Comparison of ENCODE assay signal across 1 cellular context in the genomic region with DNA sequence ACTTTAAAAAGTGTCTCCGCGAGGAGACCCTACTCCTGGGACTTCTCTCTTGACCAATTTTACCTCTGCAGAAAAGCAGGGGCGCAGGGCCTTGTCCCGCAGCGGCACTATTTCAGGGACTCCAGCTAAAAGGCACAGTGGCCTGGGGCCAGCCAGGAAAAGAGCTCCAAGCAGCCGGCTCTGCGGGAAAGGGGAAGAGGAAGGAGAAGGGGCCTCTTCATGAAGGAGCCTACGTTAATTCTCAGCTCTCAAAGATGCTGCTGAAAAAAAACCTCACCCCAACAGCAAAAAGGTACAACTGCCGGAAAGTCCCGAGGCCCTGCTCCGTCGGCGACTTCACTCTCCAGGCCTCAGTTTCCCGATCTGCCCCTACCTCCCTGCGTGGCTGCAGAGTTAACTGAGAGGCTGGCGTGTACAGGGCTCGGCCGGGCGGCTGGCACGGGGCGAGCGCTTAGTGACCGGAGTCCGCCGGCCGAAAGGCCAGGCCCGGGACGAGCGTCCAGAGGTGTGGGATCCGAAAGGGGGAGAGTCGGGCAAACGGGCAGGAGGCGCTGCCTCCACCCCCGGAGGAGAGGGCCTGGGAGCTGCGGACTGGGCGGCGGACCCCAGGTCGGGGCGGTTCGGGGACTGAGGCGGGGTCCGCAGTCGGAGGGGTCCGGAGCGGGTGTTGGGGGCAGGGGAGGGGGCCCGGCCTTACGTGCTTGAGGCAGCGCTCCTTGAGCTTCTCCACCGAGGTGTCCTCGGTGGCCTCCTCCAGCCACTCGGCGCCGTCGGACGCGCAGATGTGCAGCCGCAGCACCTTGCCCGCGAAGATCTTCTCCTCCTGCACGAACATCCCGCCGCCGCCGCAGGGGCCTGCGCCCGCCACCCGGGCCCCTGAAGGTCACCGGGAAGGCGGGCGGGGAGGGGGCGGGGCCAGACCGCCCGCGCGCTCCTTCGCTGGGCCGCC.
TF ChIP-seq lines count a peak whose summit lies in the region.

No MANE protein-coding gene starts in this region.

TF ChIP-seq in GM12878, 131 proteins besides CTCF, POLR2A, EP300 and RAD21:
- TF ChIP-seq EGR1 (IDR thresholded peaks at IDR 0.05; ENCODE audit: borderline replicate concordance in 1 of 2, low read depth in 2 of 2, low read length in 2 of 2) (0 out of 3 replicates have a peak, but pooled peaks of 1 of the 2 experiments have one; percentile 11), DPF2 (IDR thresholded peaks at IDR 0.05) (peak; percentile 59; the same call in 1 of the 2 replicates), ZNF687 (IDR thresholded peaks at IDR 0.05) (0 out of 2 replicates have a peak, but pooled peaks have one; percentile 19), ZBTB4 (CRISPR knock-in tag; IDR thresholded peaks at IDR 0.05) (no peak), NKRF (conservative IDR thresholded peaks at IDR 0.05) (0 out of 2 replicates have a peak, but pooled peaks have one; percentile 44), RELA (IDR thresholded peaks at IDR 0.05; ENCODE audit: borderline replicate concordance, partially characterized antibody) (no peak), HCFC1 (IDR thresholded peaks at IDR 0.05; ENCODE audit: low read length) (no peak), MTA2 (IDR thresholded peaks at IDR 0.05; ENCODE audit: low read depth) (no peak), POU2F2 (IDR thresholded peaks at IDR 0.05; ENCODE audit: borderline replicate concordance, low read depth, low read length) (no peak), GATAD2B (conservative IDR thresholded peaks at IDR 0.05; ENCODE audit: low read depth) (peak; percentile 77; the same call in 1 of the 2 replicates), EED (IDR thresholded peaks at IDR 0.05; ENCODE audit: low read depth) (0 out of 2 replicates have a peak, but pooled peaks have one; percentile 10), SIN3A (IDR thresholded peaks at IDR 0.05; ENCODE audit: low read depth, low read length) (peak; percentile 46; the same call in 1 of the 2 replicates), RBBP5 (conservative IDR thresholded peaks at IDR 0.05) (no peak), POLR2AphosphoS2 (IDR thresholded peaks at IDR 0.05; ENCODE audit: low read depth, low read length) (0 out of 2 replicates have a peak, but pooled peaks have one; percentile 50), MXI1 (IDR thresholded peaks at IDR 0.05; ENCODE audit: low read depth, low read length) (no peak), NR2F1 (conservative IDR thresholded peaks at IDR 0.05) (peak; percentile 90)
- TF ChIP-seq, protein P1, sequence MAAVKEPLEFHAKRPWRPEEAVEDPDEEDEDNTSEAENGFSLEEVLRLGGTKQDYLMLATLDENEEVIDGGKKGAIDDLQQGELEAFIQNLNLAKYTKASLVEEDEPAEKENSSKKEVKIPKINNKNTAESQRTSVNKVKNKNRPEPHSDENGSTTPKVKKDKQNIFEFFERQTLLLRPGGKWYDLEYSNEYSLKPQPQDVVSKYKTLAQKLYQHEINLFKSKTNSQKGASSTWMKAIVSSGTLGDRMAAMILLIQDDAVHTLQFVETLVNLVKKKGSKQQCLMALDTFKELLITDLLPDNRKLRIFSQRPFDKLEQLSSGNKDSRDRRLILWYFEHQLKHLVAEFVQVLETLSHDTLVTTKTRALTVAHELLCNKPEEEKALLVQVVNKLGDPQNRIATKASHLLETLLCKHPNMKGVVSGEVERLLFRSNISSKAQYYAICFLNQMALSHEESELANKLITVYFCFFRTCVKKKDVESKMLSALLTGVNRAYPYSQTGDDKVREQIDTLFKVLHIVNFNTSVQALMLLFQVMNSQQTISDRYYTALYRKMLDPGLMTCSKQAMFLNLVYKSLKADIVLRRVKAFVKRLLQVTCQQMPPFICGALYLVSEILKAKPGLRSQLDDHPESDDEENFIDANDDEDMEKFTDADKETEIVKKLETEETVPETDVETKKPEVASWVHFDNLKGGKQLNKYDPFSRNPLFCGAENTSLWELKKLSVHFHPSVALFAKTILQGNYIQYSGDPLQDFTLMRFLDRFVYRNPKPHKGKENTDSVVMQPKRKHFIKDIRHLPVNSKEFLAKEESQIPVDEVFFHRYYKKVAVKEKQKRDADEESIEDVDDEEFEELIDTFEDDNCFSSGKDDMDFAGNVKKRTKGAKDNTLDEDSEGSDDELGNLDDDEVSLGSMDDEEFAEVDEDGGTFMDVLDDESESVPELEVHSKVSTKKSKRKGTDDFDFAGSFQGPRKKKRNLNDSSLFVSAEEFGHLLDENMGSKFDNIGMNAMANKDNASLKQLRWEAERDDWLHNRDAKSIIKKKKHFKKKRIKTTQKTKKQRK (IDR thresholded peaks at IDR 0.05; ENCODE audit: low read depth, low read length): no peak
